28 cellular contexts compared by ENCODE assay signal in genomic region chr3:27125821-27126501, GRCh38.
"Had no signal": no experiment of that assay in that cellular context is flagged by ENCODE, and none has a peak within 500 bp of the region (broad histone marks: within the 10 kb centered on the region; RNA-seq: fewer than 3 reads in every experiment).

No MANE protein-coding gene starts in this region.

- H3K4me3 ChIP-seq: ascending aorta, gastrocnemius medialis, heart right ventricle, hepatocyte had no signal

- DNase-seq: activated CD4-positive, alpha-beta memory T cell treated with anti-CD3 and anti-CD28 coated beads, Interleukin-2, amount 10 ng/mL, durations not matched to agents 7 days and 5 days; activated CD4-positive, alpha-beta T cell treated with anti-CD3 and anti-CD28 coated beads for 1 hour; activated CD4-positive, alpha-beta T cell treated with anti-CD3 and anti-CD28 coated beads for 4 hours; activated CD4-positive, alpha-beta T cell treated with anti-CD3 and anti-CD28 coated beads, Interleukin-2, amount 10 ng/mL, durations not matched to agents 7 days and 5 days; activated CD4-positive, alpha-beta T cell treated with anti-CD3 and anti-CD28 coated beads, Interleukin-2, amount 50 U/mL, for 4 hours; activated CD8-positive, alpha-beta memory T cell treated with anti-CD3 and anti-CD28 coated beads, Interleukin-2, amount 50 U/mL, for 48 hours; activated gamma-delta T cell; activated naive CD4-positive, alpha-beta T cell; activated naive CD4-positive, alpha-beta T cell treated with anti-CD3 and anti-CD28 coated beads, Interleukin-2, amount 10 ng/mL, durations not matched to agents 7 days and 5 days; activated naive CD8-positive, alpha-beta T cell treated with anti-CD3 and anti-CD28 coated beads, Interleukin-2, amount 10 ng/mL, durations not matched to agents 7 days and 5 days; activated T-cell treated with anti-CD3 and anti-CD28 coated beads for 4 hours; activated T-cell treated with anti-CD3 and anti-CD28 coated beads, Interleukin-2, amount 50 U/mL, for 24 hours; activated T-cell treated with anti-CD3 and anti-CD28 coated beads, Interleukin-2, amount 50 U/mL, for 72 hours; brain microvascular endothelial cell; caudate nucleus; cortex of kidney; dermis blood vessel endothelial cell; effector CD4-positive, alpha-beta T cell; effector memory CD8-positive, alpha-beta T cell; foreskin keratinocyte; gastrocnemius medialis; heart right ventricle; T-helper 2 cell had no signal

- ATAC-seq: activated naive CD4-positive, alpha-beta T cell treated with anti-CD3 and anti-CD28 coated beads, Interleukin-2, amount 50 U/mL, for 72 hours; activated T-cell treated with anti-CD3 and anti-CD28 coated beads, Interleukin-2, amount 50 U/mL, for 72 hours; effector memory CD8-positive, alpha-beta T cell; foreskin keratinocyte; gastrocnemius medialis; heart right ventricle; WTC11 had no signal

- H3K36me3 ChIP-seq: ascending aorta, brain microvascular endothelial cell, gastrocnemius medialis, heart right ventricle had no signal

- H3K79me2 ChIP-seq: hepatocyte had no signal

- H3K9me3 ChIP-seq: ascending aorta, gastrocnemius medialis, heart right ventricle had no signal

- H3K27ac ChIP-seq: ascending aorta, brain microvascular endothelial cell, foreskin keratinocyte, gastrocnemius medialis, heart right ventricle, hepatocyte, VCaP had no signal

- H2AFZ ChIP-seq: hepatocyte had no signal

- H3K4me1 ChIP-seq: ascending aorta, foreskin keratinocyte, gastrocnemius medialis, heart right ventricle had no signal

- H3K4me2 ChIP-seq: hepatocyte had no signal

- H3K27me3 ChIP-seq: ascending aorta, brain microvascular endothelial cell, foreskin keratinocyte, gastrocnemius medialis, heart right ventricle, hepatocyte had no signal
